Comparison of ENCODE assay signal across 18 cellular contexts in genomic region chr7:2996141-2996540, GRCh38.
"Had no signal": no experiment of that assay in that cellular context is flagged by ENCODE, and none has a peak within 500 bp of the region (broad histone marks: within the 10 kb centered on the region; RNA-seq: fewer than 3 reads in every experiment).

No MANE protein-coding gene starts in this region.

- H3K4me2 ChIP-seq: hepatocyte had no signal

- H3K4me3 ChIP-seq: colonic mucosa, esophagus muscularis mucosa, hepatocyte, left ventricle myocardium inferior, ovary, stomach, thoracic aorta had no signal

- H3K79me2 ChIP-seq: hepatocyte had no signal

- H3K4me3 Mint-ChIP-seq: activated naive CD8-positive, alpha-beta T cell; neural crest cell; T-cell had no signal

- H3K27me3 Mint-ChIP-seq: activated naive CD8-positive, alpha-beta T cell; T-cell had no signal

- FAIRE-seq: keratinocyte had no signal

- H3K36me3 ChIP-seq: colonic mucosa, esophagus muscularis mucosa, left ventricle myocardium inferior, ovary, stomach, thoracic aorta had no signal

- H3K27me3 ChIP-seq: colonic mucosa, esophagus muscularis mucosa, hepatocyte, ovary, stomach had no signal

- ATAC-seq: sciatic nerve, T-cell had no signal

- DNase-seq: activated CD4-positive, alpha-beta T cell treated with anti-CD3 and anti-CD28 coated beads for 1 hour; activated CD4-positive, alpha-beta T cell treated with anti-CD3 and anti-CD28 coated beads, Interleukin-2, amount 50 U/mL, for 4 hours; activated T-cell treated with anti-CD3 and anti-CD28 coated beads, Interleukin-2, amount 50 U/mL, for 1 hour; amniotic stem cell; colonic mucosa; left ventricle myocardium inferior; ovary; stimulated activated CD4-positive, alpha-beta T cell treated with anti-CD3 and anti-CD28 coated beads, Interleukin-1b, Interleukin-23, amount 100 ng/mL, for 48 hours; stomach; T-cell; T-helper 9 cell had no signal

- H3K9me3 ChIP-seq: colonic mucosa, ovary, thoracic aorta had no signal

- H3K27ac Mint-ChIP-seq: activated naive CD8-positive, alpha-beta T cell had no signal

- H3K4me1 ChIP-seq: colonic mucosa, esophagus muscularis mucosa, left ventricle myocardium inferior, stomach had no signal

- H3K27ac ChIP-seq: colonic mucosa, esophagus muscularis mucosa, hepatocyte, left ventricle myocardium inferior, ovary, stomach, thoracic aorta had no signal

- H2AFZ ChIP-seq: hepatocyte had no signal
